Comparison of ENCODE assay signal across 11 cellular contexts in the genomic region with DNA sequence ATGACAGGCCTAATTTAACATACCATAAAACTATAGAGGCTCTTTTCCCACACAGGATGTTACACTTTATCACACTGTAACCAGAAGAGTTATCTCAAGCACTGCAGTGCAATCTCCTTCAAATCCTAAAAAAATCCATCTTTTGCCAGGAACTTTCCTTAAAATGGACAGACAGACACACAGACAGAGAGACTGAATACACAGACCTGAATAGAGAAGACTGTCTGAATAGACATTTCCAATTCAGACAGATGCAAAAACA. TPM values are rescaled to one million over a fixed set of nuclear protein-coding genes. Genes with fewer than 3 reads are reported as not detected.
DNase-seq lines count a peak whose midpoint lies in the region; ATAC-seq, FAIRE-seq and TF ChIP-seq lines count a peak whose summit lies in the region.
"Had no signal": no experiment of that assay in that cellular context is flagged by ENCODE, and none has a peak within 500 bp of the region (broad histone marks: within the 10 kb centered on the region; RNA-seq: fewer than 3 reads in every experiment).

No MANE protein-coding gene starts in this region.

- H3K27me3 Mint-ChIP-seq in GM23338 (ENCODE audit: insufficient read depth, low read depth, poor library complexity) (no peaks in the 10 kb centered on the region), activated B cell treated with CpG ODN at 0.5 μM for 24 hours (no peaks in the 10 kb centered on the region)
- H3K27me3 Mint-ChIP-seq: activated naive CD8-positive, alpha-beta T cell treated with anti-CD3 and anti-CD28 coated beads, Interleukin-2, amount 10 ng/mL, durations not matched to agents 7 days and 5 days had no signal

- H3K4me3 Mint-ChIP-seq in GM23338, result no peak overlapping the region
- no peak overlapping the region for H3K4me3 Mint-ChIP-seq in activated B cell treated with CpG ODN at 0.5 μM for 24 hours
- H3K4me3 Mint-ChIP-seq: activated naive CD8-positive, alpha-beta T cell treated with anti-CD3 and anti-CD28 coated beads, Interleukin-2, amount 10 ng/mL, durations not matched to agents 7 days and 5 days had no signal

- no peaks in the 10 kb centered on the region for H3K27me3 ChIP-seq in GM23338 (ENCODE audit: insufficient read depth)
- no peaks in the 10 kb centered on the region for H3K27me3 ChIP-seq in left lung
- H3K27me3 ChIP-seq in spleen (replicated peaks in 1 of 7), result no peaks in the 10 kb centered on the region
- no peaks in the 10 kb centered on the region for H3K27me3 ChIP-seq in MG63

- H3K9me2 ChIP-seq in GM23338 (ENCODE audit: insufficient read depth), result no peaks in the 10 kb centered on the region

- peaks cover 61% of the 10 kb centered on the region for H3K4me1 Mint-ChIP-seq in GM23338
- H3K4me1 Mint-ChIP-seq in activated B cell treated with CpG ODN at 0.5 μM for 24 hours, result peaks cover 67% of the 10 kb centered on the region

- DNase-seq in GM23338 (ENCODE audit: low spot score) (no peak), activated B cell treated with CpG ODN at 0.5 μM for 24 hours (no peak), left lung (no peak), spleen (no peak), MG63 (no peak), GM10248 (ENCODE audit: extremely low spot score) (no peak), GM12892 (ENCODE audit: insufficient read length) (no peak)
- DNase-seq: activated naive CD8-positive, alpha-beta T cell treated with anti-CD3 and anti-CD28 coated beads, Interleukin-2, amount 10 ng/mL, durations not matched to agents 7 days and 5 days; NCI-H1930; NK-92 treated with Interleukin-12 subunit alpha and Interleukin-12 subunit beta, amount 100 ng/mL, for 24 hours had no signal

- H3K4me2 ChIP-seq in GM23338, result no peak overlapping the region

- CTCF ChIA-PET in activated B cell treated with CpG ODN at 0.5 μM for 24 hours (lab: Charles Lee) (no interaction called here), GM10248 (lab: Yijun Ruan, JAX) (interaction anchor here (1.1 to 1.4 kb wide), 4 partner anchors 11 to 91 kb away, joined by 3 to 5 read pairs (median 4); no protein-coding TSS in a partner anchor)

- no peaks in the 10 kb centered on the region for H3K36me3 ChIP-seq in GM23338 (ENCODE audit: insufficient read depth)
- no peaks in the 10 kb centered on the region for H3K36me3 ChIP-seq in left lung
- no peaks in the 10 kb centered on the region for H3K36me3 ChIP-seq in spleen
- peaks cover 52% of the 10 kb centered on the region for H3K36me3 ChIP-seq in MG63

- peaks cover 30% of the 10 kb centered on the region for H4K20me1 ChIP-seq in GM23338 (replicated peaks; ENCODE audit: insufficient read depth)

- 0 out of 2 replicates have a peak overlapping the region, but pooled peaks have one; percentile 1 for H3K27ac ChIP-seq in GM23338 (ENCODE audit: low read depth)
- peak overlapping the region; percentile 83 to 88 for H3K27ac ChIP-seq in left lung
- peak overlapping the region in 6 of 8 donors; percentile 46 to 80 (median 73) for H3K27ac ChIP-seq in spleen

- H3K9me3 ChIP-seq in left lung (no peaks in the 10 kb centered on the region), spleen (no peaks in the 10 kb centered on the region), MG63 (no peaks in the 10 kb centered on the region)

- intact Hi-C loops in activated B cell treated with CpG ODN at 0.5 μM for 24 hours (cut with micrococcal nuclease) (loop anchor here (1.0 kb wide), 1 partner anchor 11 kb away; no protein-coding TSS in a partner anchor), left lung (cut with DNase I) (no loop called here), spleen (cut with DNase I; ENCODE audit: low total_unique reads) (no loop called here)

- TF ChIP-seq CTCF in GM23338 (conservative IDR thresholded peaks at IDR 0.05; ENCODE audit: low read depth in 2 of 2), result no peak
- no peak for TF ChIP-seq CTCF in activated B cell treated with CpG ODN at 0.5 μM for 24 hours (IDR thresholded peaks at IDR 0.05)
- TF ChIP-seq CTCF in left lung (IDR thresholded peaks at IDR 0.05), result no peak
- no peak for TF ChIP-seq CTCF in spleen (IDR thresholded peaks at IDR 0.05 in 8 of 11, conservative IDR thresholded peaks at IDR 0.05 in 3 of 11)
- no peak for TF ChIP-seq CTCF in GM10248 (IDR thresholded peaks at IDR 0.05; ENCODE audit: control extremely low read depth, extremely low read depth, low read depth, missing control alignments)

- no peaks in the 10 kb centered on the region for H3K9me3 Mint-ChIP-seq in GM23338
- no peaks in the 10 kb centered on the region for H3K9me3 Mint-ChIP-seq in activated B cell treated with CpG ODN at 0.5 μM for 24 hours
- H3K9me3 Mint-ChIP-seq: activated naive CD8-positive, alpha-beta T cell treated with anti-CD3 and anti-CD28 coated beads, Interleukin-2, amount 10 ng/mL, durations not matched to agents 7 days and 5 days had no signal

- no peaks in the 10 kb centered on the region for H3F3A ChIP-seq in GM23338 (replicated peaks; ENCODE audit: low read depth)

- no peak for TF ChIP-seq POLR2A in spleen (IDR thresholded peaks at IDR 0.05)
- no peak for TF ChIP-seq POLR2A in GM12892 (IDR thresholded peaks at IDR 0.05; ENCODE audit: low read depth, low read length)

- no peak for FAIRE-seq in GM12892 (lab: Jason Lieb, UNC)

- no peak overlapping the region for H2AFZ ChIP-seq in GM23338

- no peak overlapping the region for H3K4me3 ChIP-seq in GM23338
- H3K4me3 ChIP-seq in left lung, result no peak overlapping the region
- no peak overlapping the region for H3K4me3 ChIP-seq in spleen
- no peak overlapping the region for H3K4me3 ChIP-seq in MG63

- POLR2A ChIA-PET in activated B cell treated with CpG ODN at 0.5 μM for 24 hours (lab: Charles Lee), result no interaction called here
- POLR2A ChIA-PET in GM10248 (lab: Yijun Ruan, JAX), result no interaction called here

- H3K36me3 Mint-ChIP-seq in GM23338 (ENCODE audit: low read depth) (no peaks in the 10 kb centered on the region), activated B cell treated with CpG ODN at 0.5 μM for 24 hours (ENCODE audit: low read depth) (no peaks in the 10 kb centered on the region)

- H3K4me1 ChIP-seq in GM23338 (ENCODE audit: insufficient read depth) (peaks cover 48% of the 10 kb centered on the region), left lung (peaks cover 52 to 97% of the 10 kb centered on the region in 2 donors), spleen (peaks cover 16 to 99% (median 62%) of the 10 kb centered on the region in 6 donors)

- peaks cover 100% of the 10 kb centered on the region for H3K79me2 ChIP-seq in GM23338 (replicated peaks; ENCODE audit: insufficient read depth)

- ATAC-seq in GM23338 (no peak), activated B cell treated with CpG ODN at 0.5 μM for 24 hours (ENCODE audit: low read depth) (no peak), left lung (no peak), HG02885 (IDR thresholded peaks at IDR 0.05; ENCODE audit: poor library complexity, unreplicated experiment) (no peak)

- no peak overlapping the region for H3K27ac Mint-ChIP-seq in GM23338
- H3K27ac Mint-ChIP-seq in activated B cell treated with CpG ODN at 0.5 μM for 24 hours, result peak overlapping the region; percentile 78
- H3K27ac Mint-ChIP-seq: activated naive CD8-positive, alpha-beta T cell treated with anti-CD3 and anti-CD28 coated beads, Interleukin-2, amount 10 ng/mL, durations not matched to agents 7 days and 5 days had no signal

TF ChIP-seq in GM23338, 12 proteins besides CTCF, POLR2A, EP300 and RAD21:
- no peak for TF ChIP-seq JUNB (IDR thresholded peaks at IDR 0.05; ENCODE audit: unreplicated experiment)
- no peak for TF ChIP-seq STAT1 (IDR thresholded peaks at IDR 0.05; ENCODE audit: unreplicated experiment)
- no peak for TF ChIP-seq EZH2 (IDR thresholded peaks at IDR 0.05; ENCODE audit: low read depth, unreplicated experiment)

RNA-seq across cellular contexts. Expression of gene CORO1C, which starts 6.5 kb away (rescaled TPM):
- 78.2 and 89.5 TPM in 2 replicates for total RNA-seq in GM23338 (2014; rRNA removed; shearing (Covaris generic))
- 53.3 and 59.2 TPM in 2 replicates for polyA plus RNA-seq in GM23338 (2016; fragmentation: Nextera tagmentation; extraction: Ambion mirVana)
- 68.3 and 69.4 TPM in 2 replicates for total RNA-seq in activated B cell treated with CpG ODN at 0.5 μM for 24 hours
- total RNA-seq in left lung, result 100 to 1,000 TPM; 224 to 282 TPM
- total RNA-seq in spleen, result 100 to 1,000 TPM in 2 of 7 donors, 10 to 100 TPM in 5; 71.2 to 119 (median 79.1) TPM
- polyA plus RNA-seq in spleen, result 10 to 100 TPM; 12.0 to 26.1 (median 17.1) TPM
- total RNA-seq in MG63 (2014; rRNA removed; shearing (Covaris generic); ENCODE audit: low replicate concordance), result 228 and 229 TPM in 2 replicates
- polyA plus RNA-seq in GM12892 (2012; ENCODE audit: missing spikeins), result 107 TPM

Comparison
In these comparisons a context has a peak if more than half of its experiments do, and no peak if none do; other contexts are left out.
1. H3K27ac ChIP-seq: peak in every context shown above with its lines; median percentile 86 in left lung; 73 in spleen; 1 in GM23338.